ENCODE assay signal across 1 cellular context in the genomic region with DNA sequence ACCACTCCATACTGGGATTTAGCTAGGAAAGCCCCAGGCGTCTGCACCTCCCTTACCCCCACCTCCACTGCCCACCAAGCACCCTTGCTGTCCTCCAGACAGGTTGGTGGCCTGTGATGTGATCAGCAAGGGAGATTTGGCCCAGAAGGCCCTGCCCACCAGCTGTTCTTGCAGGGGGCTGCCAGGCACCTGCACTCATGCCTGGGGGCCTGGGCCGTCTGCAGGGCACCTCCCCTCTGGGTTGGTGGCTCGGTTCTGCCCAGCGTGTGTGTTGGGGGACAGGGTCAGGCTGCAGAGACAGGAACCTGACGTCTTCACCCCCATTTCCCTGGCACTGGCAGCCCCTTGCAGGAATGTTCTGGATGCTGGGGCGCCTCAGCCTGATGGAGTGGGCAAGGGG.
TF ChIP-seq lines count a peak whose summit lies in the region.

No MANE protein-coding gene starts in this region.

TF ChIP-seq in HepG2, 621 proteins besides CTCF, POLR2A, EP300 and RAD21:
- TF ChIP-seq ZNF160 (CRISPR knock-in tag; IDR thresholded peaks at IDR 0.05) (no peak), AGO2 (optimal IDR thresholded peaks at IDR 0.05; ENCODE audit: low read depth, low read length) (peak; percentile 52), NCOA1 (CRISPR knock-in tag; IDR thresholded peaks at IDR 0.05) (no peak)
